9 cellular contexts compared by ENCODE assay signal in the genomic region with DNA sequence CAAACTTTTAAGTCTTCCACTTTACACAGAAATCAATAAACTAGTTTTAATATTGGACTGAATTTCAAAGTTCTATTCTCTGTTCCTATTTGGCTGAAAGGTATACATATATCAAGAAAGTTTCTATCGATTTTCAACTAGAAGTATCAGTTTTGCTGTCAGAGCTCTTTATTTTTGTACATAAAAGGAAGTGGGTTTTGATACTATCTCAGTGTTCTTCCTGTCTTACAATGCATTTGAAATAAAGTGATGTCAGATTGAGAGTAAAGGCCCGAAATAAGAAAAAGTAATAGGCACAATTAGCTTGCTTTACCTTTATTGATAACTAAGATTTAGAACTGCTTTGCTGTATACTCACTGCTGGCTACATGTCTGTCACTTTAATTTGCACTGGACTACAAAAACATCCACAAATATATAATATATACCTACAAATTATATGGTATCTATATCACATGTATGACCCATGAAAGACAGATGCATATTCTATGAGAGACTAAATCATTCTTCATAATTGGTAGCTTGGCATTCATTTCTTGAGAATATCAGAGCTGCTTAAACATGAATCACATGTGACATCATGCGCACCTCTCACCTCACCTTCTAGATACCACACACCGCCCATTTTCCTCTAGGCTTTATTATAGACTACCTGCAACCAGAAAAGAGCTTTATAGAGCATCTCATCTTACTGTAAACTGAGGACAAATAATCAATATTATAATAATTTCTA.
A peak's percentile ranks its signal among the peaks of the same experiment; 100 is the strongest.
DNase-seq lines count a peak whose midpoint lies in the region; ATAC-seq and TF ChIP-seq lines count a peak whose summit lies in the region.
"Had no signal": no experiment of that assay in that cellular context is flagged by ENCODE, and none has a peak within 500 bp of the region (broad histone marks: within the 10 kb centered on the region; RNA-seq: fewer than 3 reads in every experiment).

No MANE protein-coding gene starts in this region.

- H3K4me1 ChIP-seq in vagina, result no peaks in the 10 kb centered on the region
- H3K4me1 ChIP-seq in transverse colon, result peaks cover 0 to 11% (median 0%) of the 10 kb centered on the region in 4 donors

- intact Hi-C loops in vagina (cut with DNase I), result no loop called here
- intact Hi-C loops in transverse colon (cut with DNase I; ENCODE audit: low total_unique reads), result no loop called here

- H3K27ac ChIP-seq in vagina (no peak overlapping the region), transverse colon (peak overlapping the region in 1 of 4 donors; percentile 35)
- H3K27ac ChIP-seq: brain microvascular endothelial cell had no signal

- H3K4me3 ChIP-seq in GM12865 (ENCODE audit: low read depth, low read length), result no peak overlapping the region; the same call in 1 of the 2 replicates
- H3K4me3 ChIP-seq in NB4 (ENCODE audit: low read depth, low read length), result no peak overlapping the region
- no peak overlapping the region for H3K4me3 ChIP-seq in fibroblast of pulmonary artery (replicated peaks; ENCODE audit: low read depth, low read length)
- H3K4me3 ChIP-seq in vagina, result no peak overlapping the region
- no peak overlapping the region for H3K4me3 ChIP-seq in transverse colon

- no peak for TF ChIP-seq EP300 in transverse colon (IDR thresholded peaks at IDR 0.05; ENCODE audit: low read depth)

- ATAC-seq in GM21381 (IDR thresholded peaks at IDR 0.05; ENCODE audit: unreplicated experiment), result peak; percentile 73
- no peak for ATAC-seq in GM19023 (IDR thresholded peaks at IDR 0.05; ENCODE audit: unreplicated experiment)

- TF ChIP-seq POLR2A in NB4 (IDR thresholded peaks at IDR 0.05; ENCODE audit: extremely low read depth, insufficient read length) (no peak), vagina (IDR thresholded peaks at IDR 0.05) (no peak), transverse colon (IDR thresholded peaks at IDR 0.05) (no peak)

- in situ Hi-C loops in transverse colon (cut with MboI; ENCODE audit: low pct_ligation_motif_present in 1 of 4, low pct_unique_long_range_greater_than_20kb in 1 of 4, low sequenced_read_pairs in 3 of 4), result no loop called here

- H3K36me3 ChIP-seq in vagina, result peaks cover 0 to 12% of the 10 kb centered on the region in 2 donors
- peaks cover 0 to 25% (median 0%) of the 10 kb centered on the region in 4 donors for H3K36me3 ChIP-seq in transverse colon

- H3K27me3 ChIP-seq in vagina (no peaks in the 10 kb centered on the region), transverse colon (no peaks in the 10 kb centered on the region)
- H3K27me3 ChIP-seq: brain microvascular endothelial cell had no signal

- 65 to 79% methylated on average over 4 of the region's 4 CpGs for WGBS in transverse colon (ENCODE audit: low coverage in 1 of 2), 2 donors

- DNase-seq in GM12865 (ENCODE audit: low read depth) (peak; percentile 57), NB4 (ENCODE audit: low read depth) (peak; percentile 14), fibroblast of pulmonary artery (ENCODE audit: low read depth) (peak; percentile 8), vagina (ENCODE audit: extremely low spot score in 2 of 2) (no peak), NCI-H146 treated with DMSO at 0.1 percent for 48 hours (lab: John Stamatoyannopoulos, UW; ENCODE audit: unreplicated experiment) (no peak), transverse colon (no peak)
- DNase-seq: brain microvascular endothelial cell had no signal

- H3K9me3 ChIP-seq in vagina (no peaks in the 10 kb centered on the region), transverse colon (no peaks in the 10 kb centered on the region)

- no peak for TF ChIP-seq CTCF in GM12865 (IDR thresholded peaks at IDR 0.05; ENCODE audit: insufficient read depth, low read depth, low read length, missing control alignments)
- no peak for TF ChIP-seq CTCF in NB4 (IDR thresholded peaks at IDR 0.05; ENCODE audit: low read depth, low read length)
- TF ChIP-seq CTCF in fibroblast of pulmonary artery (IDR thresholded peaks at IDR 0.05; ENCODE audit: low read length, missing control alignments), result no peak
- no peak for TF ChIP-seq CTCF in vagina (IDR thresholded peaks at IDR 0.05)
- TF ChIP-seq CTCF in transverse colon (IDR thresholded peaks at IDR 0.05), result no peak

Comparison
In these comparisons a context has a peak if more than half of its experiments do, and no peak if none do; other contexts are left out.
1. DNase-seq: peak in GM12865 (single experiment), NB4 (single experiment) and fibroblast of pulmonary artery (single experiment); none in vagina (0 of 2), NCI-H146 treated with DMSO at 0.1 percent for 48 hours (single experiment) and transverse colon (single experiment).